ENCODE assay signal across 1 cellular context in the genomic region with DNA sequence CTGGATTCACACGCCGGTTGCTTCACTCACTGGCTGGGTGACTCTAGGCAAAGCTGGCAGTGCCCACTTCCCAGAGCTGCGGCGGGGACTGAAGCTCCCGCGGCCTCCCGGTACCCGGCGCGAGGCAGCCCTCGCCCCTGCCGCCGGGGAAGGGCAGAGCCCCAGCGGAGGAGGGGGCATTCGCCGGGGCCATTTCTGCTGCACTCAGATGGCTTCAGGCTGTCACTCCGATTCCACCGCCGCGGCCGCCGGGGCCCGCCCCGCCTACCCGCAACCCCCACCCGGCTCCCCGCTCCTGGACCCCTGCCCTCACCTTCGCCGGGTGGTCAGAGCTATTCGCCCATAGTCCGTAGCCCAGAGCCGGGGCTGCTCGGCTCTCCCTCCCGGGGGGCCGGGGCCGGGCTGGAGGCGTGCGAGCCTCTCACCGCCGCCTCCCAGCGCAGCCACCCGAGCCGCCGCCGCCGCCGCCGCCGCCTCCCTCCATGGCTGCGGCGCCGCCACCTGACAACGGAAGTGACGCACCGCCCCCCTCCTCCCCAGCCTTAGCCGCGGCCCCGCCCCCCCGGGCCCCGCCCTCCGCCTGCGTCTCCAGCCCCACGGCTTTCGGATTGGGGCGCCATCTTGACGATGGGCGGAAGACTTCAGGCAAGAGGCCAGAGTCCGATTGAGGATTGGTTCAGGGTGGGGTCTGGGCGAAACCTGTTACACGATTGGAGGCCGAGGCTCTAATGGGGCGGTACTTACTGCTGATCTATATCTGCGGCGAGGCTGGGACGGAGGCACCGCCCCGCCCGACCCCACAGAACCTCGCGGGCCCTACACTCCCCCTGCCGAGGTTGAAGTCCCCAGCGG.
TF ChIP-seq lines count a peak whose summit lies in the region.

STK40 (minus strand) TSS at position 515 of the 852 bp plus-strand sequence. CDS start 24,592 bp downstream, outside the sequence.

TF ChIP-seq in HepG2, 621 proteins besides CTCF, POLR2A, EP300 and RAD21 (continued from another document):
- TF ChIP-seq ZFX (CRISPR knock-in tag; IDR thresholded peaks at IDR 0.05; ENCODE audit: low read depth), result peak; percentile 64; the same call in 1 of the 2 replicates
- no peak for TF ChIP-seq ZNF121 (CRISPR knock-in tag; IDR thresholded peaks at IDR 0.05)
- TF ChIP-seq, protein P1, sequence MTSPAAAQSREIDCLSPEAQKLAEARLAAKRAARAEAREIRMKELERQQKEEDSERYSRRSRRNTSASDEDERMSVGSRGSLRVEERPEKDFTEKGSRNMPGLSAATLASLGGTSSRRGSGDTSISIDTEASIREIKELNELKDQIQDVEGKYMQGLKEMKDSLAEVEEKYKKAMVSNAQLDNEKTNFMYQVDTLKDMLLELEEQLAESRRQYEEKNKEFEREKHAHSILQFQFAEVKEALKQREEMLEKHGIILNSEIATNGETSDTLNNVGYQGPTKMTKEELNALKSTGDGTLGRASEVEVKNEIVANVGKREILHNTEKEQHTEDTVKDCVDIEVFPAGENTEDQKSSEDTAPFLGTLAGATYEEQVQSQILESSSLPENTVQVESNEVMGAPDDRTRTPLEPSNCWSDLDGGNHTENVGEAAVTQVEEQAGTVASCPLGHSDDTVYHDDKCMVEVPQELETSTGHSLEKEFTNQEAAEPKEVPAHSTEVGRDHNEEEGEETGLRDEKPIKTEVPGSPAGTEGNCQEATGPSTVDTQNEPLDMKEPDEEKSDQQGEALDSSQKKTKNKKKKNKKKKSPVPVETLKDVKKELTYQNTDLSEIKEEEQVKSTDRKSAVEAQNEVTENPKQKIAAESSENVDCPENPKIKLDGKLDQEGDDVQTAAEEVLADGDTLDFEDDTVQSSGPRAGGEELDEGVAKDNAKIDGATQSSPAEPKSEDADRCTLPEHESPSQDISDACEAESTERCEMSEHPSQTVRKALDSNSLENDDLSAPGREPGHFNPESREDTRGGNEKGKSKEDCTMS (CRISPR knock-in tag; conservative IDR thresholded peaks at IDR 0.05), result no peak
- TF ChIP-seq NFYC (CRISPR knock-in tag; IDR thresholded peaks at IDR 0.05), result peak; percentile 96
- TF ChIP-seq NBN (conservative IDR thresholded peaks at IDR 0.05), result no peak
- TF ChIP-seq KDM6A (CRISPR knock-in tag; IDR thresholded peaks at IDR 0.05; ENCODE audit: low read depth), result no peak
- no peak for TF ChIP-seq ZNF788 (CRISPR knock-in tag; IDR thresholded peaks at IDR 0.05; ENCODE audit: borderline replicate concordance)
- peak; percentile 94 for TF ChIP-seq NFYB (CRISPR knock-in tag; IDR thresholded peaks at IDR 0.05)
- TF ChIP-seq, protein P2, sequence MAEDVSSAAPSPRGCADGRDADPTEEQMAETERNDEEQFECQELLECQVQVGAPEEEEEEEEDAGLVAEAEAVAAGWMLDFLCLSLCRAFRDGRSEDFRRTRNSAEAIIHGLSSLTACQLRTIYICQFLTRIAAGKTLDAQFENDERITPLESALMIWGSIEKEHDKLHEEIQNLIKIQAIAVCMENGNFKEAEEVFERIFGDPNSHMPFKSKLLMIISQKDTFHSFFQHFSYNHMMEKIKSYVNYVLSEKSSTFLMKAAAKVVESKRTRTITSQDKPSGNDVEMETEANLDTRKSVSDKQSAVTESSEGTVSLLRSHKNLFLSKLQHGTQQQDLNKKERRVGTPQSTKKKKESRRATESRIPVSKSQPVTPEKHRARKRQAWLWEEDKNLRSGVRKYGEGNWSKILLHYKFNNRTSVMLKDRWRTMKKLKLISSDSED (CRISPR knock-in tag; IDR thresholded peaks at IDR 0.05), result no peak
- no peak for TF ChIP-seq THYN1 (CRISPR knock-in tag; IDR thresholded peaks at IDR 0.05; ENCODE audit: borderline replicate concordance, low read depth)
- no peak for TF ChIP-seq ATAD3A (CRISPR knock-in tag; IDR thresholded peaks at IDR 0.05)
- no peak for TF ChIP-seq GATAD1 (CRISPR knock-in tag; IDR thresholded peaks at IDR 0.05)
- peak; percentile 78; the same call in 1 of the 2 replicates for TF ChIP-seq ARID4A (CRISPR knock-in tag; IDR thresholded peaks at IDR 0.05; ENCODE audit: borderline replicate concordance)
- 0 out of 2 replicates have a peak, but pooled peaks have one; percentile 23 for TF ChIP-seq ZNF367 (CRISPR knock-in tag; IDR thresholded peaks at IDR 0.05; ENCODE audit: borderline replicate concordance)
- TF ChIP-seq AGO2 (optimal IDR thresholded peaks at IDR 0.05; ENCODE audit: low read depth, low read length), result peak; percentile 70
- no peak for TF ChIP-seq ZNF331 (CRISPR knock-in tag; IDR thresholded peaks at IDR 0.05)
- TF ChIP-seq FOXO1 (CRISPR knock-in tag; IDR thresholded peaks at IDR 0.05), result no peak
- TF ChIP-seq SMARCC2 (IDR thresholded peaks at IDR 0.05), result no peak
- no peak for TF ChIP-seq MTA1 (CRISPR knock-in tag; IDR thresholded peaks at IDR 0.05; ENCODE audit: borderline replicate concordance)
TF ChIP-seq in HepG2: peak in this region for 70.
